Comparison of ENCODE assay signal across 24 cellular contexts in genomic region chr9:135715056-135715595, GRCh38. TPM values are rescaled to one million over a fixed set of nuclear protein-coding genes. Genes with fewer than 3 reads are reported as not detected.
"Had no signal": no experiment of that assay in that cellular context is flagged by ENCODE, and none has a peak within 500 bp of the region (broad histone marks: within the 10 kb centered on the region; RNA-seq: fewer than 3 reads in every experiment).

No MANE protein-coding gene starts in this region.

- H3K4me1 ChIP-seq: body of pancreas, left lung, prostate gland, transverse colon had no signal

- H3K27ac ChIP-seq: body of pancreas, heart left ventricle, left lung, prostate gland, transverse colon had no signal

- H3K4me3 Mint-ChIP-seq: activated CD8-positive, alpha-beta T cell treated with anti-CD3 and anti-CD28 coated beads for 36 hours; activated naive CD4-positive, alpha-beta T cell treated with anti-CD3 and anti-CD28 coated beads, Interleukin-2, amount 50 U/mL, for 24 hours; activated T-cell treated with anti-CD3 and anti-CD28 coated beads, Interleukin-2, amount 50 U/mL, for 4 hours; central memory CD8-positive, alpha-beta T cell had no signal

- H3K4me3 ChIP-seq: body of pancreas, left lung, prostate gland, transverse colon had no signal

- H3K36me3 Mint-ChIP-seq: activated naive CD4-positive, alpha-beta T cell treated with anti-CD3 and anti-CD28 coated beads, Interleukin-2, amount 50 U/mL, for 24 hours had no signal

- H3K4me1 Mint-ChIP-seq: activated naive CD4-positive, alpha-beta T cell treated with anti-CD3 and anti-CD28 coated beads, Interleukin-2, amount 50 U/mL, for 24 hours; central memory CD8-positive, alpha-beta T cell had no signal

- H3K27ac Mint-ChIP-seq: activated CD8-positive, alpha-beta T cell treated with anti-CD3 and anti-CD28 coated beads for 36 hours; activated naive CD4-positive, alpha-beta T cell treated with anti-CD3 and anti-CD28 coated beads, Interleukin-2, amount 50 U/mL, for 24 hours had no signal

- H3K36me3 ChIP-seq: heart left ventricle, left lung, prostate gland, transverse colon had no signal

- DNase-seq: activated CD4-positive, alpha-beta T cell treated with anti-CD3 and anti-CD28 coated beads for 4 hours; activated CD8-positive, alpha-beta T cell treated with anti-CD3 and anti-CD28 coated beads for 36 hours; activated effector memory CD4-positive, alpha-beta T cell treated with anti-CD3 and anti-CD28 coated beads, Interleukin-2, amount 50 U/mL, for 16 hours; activated T-cell treated with anti-CD3 and anti-CD28 coated beads, Interleukin-2, amount 50 U/mL, for 4 hours; body of pancreas; cortex of kidney; effector memory CD4-positive, alpha-beta T cell; heart left ventricle; left lung; mammary epithelial cell; naive thymus-derived CD8-positive, alpha-beta T cell; small intestine; stimulated activated CD4-positive, alpha-beta T cell treated with anti-CD3 and anti-CD28 coated beads, Interleukin-4, amount 100 ng/mL, for 24 hours; stimulated activated naive CD4-positive, alpha-beta T cell; transverse colon had no signal

- H3K9me3 Mint-ChIP-seq: activated CD8-positive, alpha-beta T cell treated with anti-CD3 and anti-CD28 coated beads for 36 hours; activated naive CD4-positive, alpha-beta T cell treated with anti-CD3 and anti-CD28 coated beads, Interleukin-2, amount 50 U/mL, for 24 hours; activated T-cell treated with anti-CD3 and anti-CD28 coated beads, Interleukin-2, amount 50 U/mL, for 4 hours; central memory CD8-positive, alpha-beta T cell; naive thymus-derived CD8-positive, alpha-beta T cell had no signal

- ATAC-seq: activated CD8-positive, alpha-beta T cell treated with anti-CD3 and anti-CD28 coated beads for 36 hours; activated T-cell treated with anti-CD3 and anti-CD28 coated beads, Interleukin-2, amount 50 U/mL, for 4 hours; body of pancreas; heart left ventricle; left lung; naive thymus-derived CD8-positive, alpha-beta T cell had no signal

- H3K9me3 ChIP-seq: body of pancreas, heart left ventricle, left lung, prostate gland, transverse colon had no signal

- H3K27me3 ChIP-seq: body of pancreas had no signal

RNA-seq across cellular contexts. Expression of gene KCNT1, which starts 13.1 kb away (rescaled TPM):
- total RNA-seq: activated CD8-positive, alpha-beta T cell treated with anti-CD3 and anti-CD28 coated beads for 36 hours; fibroblast of lung; mammary epithelial cell; naive thymus-derived CD8-positive, alpha-beta T cell; T-helper 1 cell treated with Interleukin-12 subunit alpha and Interleukin-12 subunit beta and Interleukin-4 antibody, amounts not matched to agents 30 ng/mL and 1 ng/mL, for 36 hours had no signal

RNA-seq across cellular contexts. Expression of gene SOHLH1, which starts 15.8 kb away (rescaled TPM):
- total RNA-seq: activated CD8-positive, alpha-beta T cell treated with anti-CD3 and anti-CD28 coated beads for 36 hours; activated T-cell treated with anti-CD3 and anti-CD28 coated beads, Interleukin-2, amount 50 U/mL, for 4 hours; body of pancreas; fibroblast of lung; frontal cortex; heart left ventricle; left lung; mammary epithelial cell; mononuclear cell; naive thymus-derived CD8-positive, alpha-beta T cell; omental fat pad; subcutaneous adipose tissue; T-helper 1 cell treated with Interleukin-12 subunit alpha and Interleukin-12 subunit beta and Interleukin-4 antibody, amounts not matched to agents 30 ng/mL and 1 ng/mL, for 36 hours; transverse colon had no signal

RNA-seq across cellular contexts. Expression of gene LCN9, which starts 52.0 kb away (rescaled TPM):
- total RNA-seq: activated CD8-positive, alpha-beta T cell treated with anti-CD3 and anti-CD28 coated beads for 36 hours; activated T-cell treated with anti-CD3 and anti-CD28 coated beads, Interleukin-2, amount 50 U/mL, for 4 hours; body of pancreas; fibroblast of lung; frontal cortex; heart left ventricle; left lung; mammary epithelial cell; mononuclear cell; naive thymus-derived CD8-positive, alpha-beta T cell; prostate gland; subcutaneous adipose tissue; T-helper 1 cell treated with Interleukin-12 subunit alpha and Interleukin-12 subunit beta and Interleukin-4 antibody, amounts not matched to agents 30 ng/mL and 1 ng/mL, for 36 hours; transverse colon had no signal
